In genomic region chr7:80499350-80499955, GRCh38 we compare ENCODE assay signal across 10 cellular contexts. TPM values are rescaled to one million over a fixed set of nuclear protein-coding genes. Genes with fewer than 3 reads are reported as not detected.
DNase-seq lines count a peak whose midpoint lies in the region; ATAC-seq and TF ChIP-seq lines count a peak whose summit lies in the region.
"Had no signal": no experiment of that assay in that cellular context is flagged by ENCODE, and none has a peak within 500 bp of the region (broad histone marks: within the 10 kb centered on the region; RNA-seq: fewer than 3 reads in every experiment).

No MANE protein-coding gene starts in this region.

- peaks cover 7% of the 10 kb centered on the region for H3K9me3 Mint-ChIP-seq in activated CD4-positive, alpha-beta memory T cell treated with anti-CD3 and anti-CD28 coated beads, Interleukin-2, amount 10 ng/mL, durations not matched to agents 7 days and 5 days
- H3K9me3 Mint-ChIP-seq in endothelial cell (ENCODE audit: unreplicated experiment), result no peaks in the 10 kb centered on the region
- H3K9me3 Mint-ChIP-seq: dendritic cell treated with granulocyte-macrophage colony-stimulating factor and Interleukin-4, amounts not matched to agents 40 ng/mL and 50 ng/mL, for 4 days had no signal

- H3K9ac ChIP-seq in GM23248 (peak overlapping the region; percentile 50), skeletal muscle satellite cell (ENCODE audit: low read depth, low read length) (peak overlapping the region; percentile 82)

- no peak overlapping the region for H3K4me3 Mint-ChIP-seq in activated CD4-positive, alpha-beta memory T cell treated with anti-CD3 and anti-CD28 coated beads, Interleukin-2, amount 10 ng/mL, durations not matched to agents 7 days and 5 days
- no peak overlapping the region for H3K4me3 Mint-ChIP-seq in endothelial cell (ENCODE audit: unreplicated experiment)
- H3K4me3 Mint-ChIP-seq: dendritic cell treated with granulocyte-macrophage colony-stimulating factor and Interleukin-4, amounts not matched to agents 40 ng/mL and 50 ng/mL, for 4 days; T-cell had no signal

- H3K4me1 ChIP-seq in GM23248 (ENCODE audit: insufficient read depth) (peaks cover 41% of the 10 kb centered on the region), skeletal muscle satellite cell (ENCODE audit: control insufficient read depth, insufficient read depth, low read length) (peaks cover 37% of the 10 kb centered on the region)

- peak overlapping the region; percentile 18; the same call in 1 of the 2 replicates for H3K4me3 ChIP-seq in GM23248
- peak overlapping the region; percentile 9 for H3K4me3 ChIP-seq in skeletal muscle satellite cell (ENCODE audit: low read length)

- H3K36me3 Mint-ChIP-seq in activated CD4-positive, alpha-beta memory T cell treated with anti-CD3 and anti-CD28 coated beads, Interleukin-2, amount 10 ng/mL, durations not matched to agents 7 days and 5 days (ENCODE audit: low read depth), result no peaks in the 10 kb centered on the region
- H3K36me3 Mint-ChIP-seq in endothelial cell (ENCODE audit: low read depth, unreplicated experiment), result no peaks in the 10 kb centered on the region
- H3K36me3 Mint-ChIP-seq: T-cell had no signal

- no peaks in the 10 kb centered on the region for H3K27me3 Mint-ChIP-seq in activated CD4-positive, alpha-beta memory T cell treated with anti-CD3 and anti-CD28 coated beads, Interleukin-2, amount 10 ng/mL, durations not matched to agents 7 days and 5 days
- H3K27me3 Mint-ChIP-seq in endothelial cell (ENCODE audit: unreplicated experiment), result no peaks in the 10 kb centered on the region
- H3K27me3 Mint-ChIP-seq: dendritic cell treated with granulocyte-macrophage colony-stimulating factor and Interleukin-4, amounts not matched to agents 40 ng/mL and 50 ng/mL, for 4 days; T-cell had no signal

- H3K36me3 ChIP-seq in GM23248 (ENCODE audit: low read depth) (no peaks in the 10 kb centered on the region), skeletal muscle satellite cell (ENCODE audit: insufficient read depth, low read length) (no peaks in the 10 kb centered on the region)

- H3K27ac Mint-ChIP-seq in activated CD4-positive, alpha-beta memory T cell treated with anti-CD3 and anti-CD28 coated beads, Interleukin-2, amount 10 ng/mL, durations not matched to agents 7 days and 5 days, result no peak overlapping the region
- no peak overlapping the region for H3K27ac Mint-ChIP-seq in endothelial cell (ENCODE audit: unreplicated experiment)
- H3K27ac Mint-ChIP-seq: dendritic cell treated with granulocyte-macrophage colony-stimulating factor and Interleukin-4, amounts not matched to agents 40 ng/mL and 50 ng/mL, for 4 days; T-cell had no signal

- no peaks in the 10 kb centered on the region for H3K4me1 Mint-ChIP-seq in activated CD4-positive, alpha-beta memory T cell treated with anti-CD3 and anti-CD28 coated beads, Interleukin-2, amount 10 ng/mL, durations not matched to agents 7 days and 5 days
- no peaks in the 10 kb centered on the region for H3K4me1 Mint-ChIP-seq in endothelial cell (ENCODE audit: unreplicated experiment)
- H3K4me1 Mint-ChIP-seq: T-cell had no signal

- H3K79me2 ChIP-seq in GM23248 (ENCODE audit: insufficient read depth), result no peaks in the 10 kb centered on the region

- intact Hi-C loops in left cardiac atrium (cut with DNase I), result no loop called here

- H3K27me3 ChIP-seq in GM23248 (replicated peaks; ENCODE audit: insufficient read depth) (no peaks in the 10 kb centered on the region), skeletal muscle satellite cell (ENCODE audit: control insufficient read depth, insufficient read depth, low read length) (no peaks in the 10 kb centered on the region)

- in situ Hi-C loops in GM23248 (cut with MboI), result no loop called here

- peaks cover 31% of the 10 kb centered on the region for H3F3A ChIP-seq in GM23248 (ENCODE audit: insufficient read depth)

- POLR2A ChIA-PET in activated CD4-positive, alpha-beta memory T cell treated with anti-CD3 and anti-CD28 coated beads, Interleukin-2, amount 10 ng/mL, durations not matched to agents 7 days and 5 days (lab: Charles Lee), result no interaction called here

- peak overlapping the region; percentile 77 for H3K4me2 ChIP-seq in GM23248 (ENCODE audit: unreplicated experiment)
- peak overlapping the region; percentile 57 for H3K4me2 ChIP-seq in skeletal muscle satellite cell (ENCODE audit: low read length)

- no peak for TF ChIP-seq CTCF in endothelial cell (IDR thresholded peaks at IDR 0.05; ENCODE audit: unreplicated experiment)

- 0 to 4% methylated on average over 1 of the region's 1 CpG for WGBS in GM23248 (ENCODE audit: low coverage in 1 of 2, low lambda C conversion rate in 2 of 2, missing lambda C conversion rate in 2 of 2), 2 experiments

- no peaks in the 10 kb centered on the region for H3K9me2 ChIP-seq in GM23248 (ENCODE audit: insufficient read depth)

- DNase-seq in GM23248 (peak; percentile 95), UCSD-AML1 (lab: John Stamatoyannopoulos, UW; ENCODE audit: unreplicated experiment) (peak; percentile 3), left cardiac atrium (peak; percentile 36), endothelial cell (ENCODE audit: low spot score) (no peak)
- no peak for DNase-seq in activated CD4-positive, alpha-beta memory T cell treated with anti-CD3 and anti-CD28 coated beads, Interleukin-2, amount 10 ng/mL, durations not matched to agents 7 days and 5 days
- DNase-seq: T-cell had no signal

- H2AFZ ChIP-seq in GM23248, result no peak overlapping the region

- ATAC-seq in left cardiac atrium, result peak; percentile 78 to 99
- ATAC-seq in GM19023 (IDR thresholded peaks at IDR 0.05; ENCODE audit: unreplicated experiment), result no peak
- ATAC-seq in GM21723 (IDR thresholded peaks at IDR 0.05; ENCODE audit: unreplicated experiment), result no peak
- ATAC-seq: T-cell had no signal

- H3K27ac ChIP-seq in GM23248, result peak overlapping the region; percentile 86

- H4K20me1 ChIP-seq in GM23248 (ENCODE audit: insufficient read depth), result no peaks in the 10 kb centered on the region

- CTCF ChIA-PET in activated CD4-positive, alpha-beta memory T cell treated with anti-CD3 and anti-CD28 coated beads, Interleukin-2, amount 10 ng/mL, durations not matched to agents 7 days and 5 days (lab: Charles Lee), result no interaction called here

- H3K9me3 ChIP-seq in GM23248 (ENCODE audit: low read depth), result no peaks in the 10 kb centered on the region
- no peaks in the 10 kb centered on the region for H3K9me3 ChIP-seq in skeletal muscle satellite cell (replicated peaks; ENCODE audit: low read length)

RNA-seq across cellular contexts. Expression of gene GNAT3, which starts 12.4 kb away (rescaled TPM):
- total RNA-seq in GM23248 (2014; rRNA removed; shearing (Covaris generic)), result not detected in 2 replicates
- not detected in 2 replicates for polyA plus RNA-seq in GM23248 (2016; fragmentation: Nextera tagmentation; extraction: Ambion mirVana)
- total RNA-seq in left cardiac atrium, result not detected
- not detected in 2 replicates for total RNA-seq in skeletal muscle satellite cell (2012; rRNA removed)
- not detected for total RNA-seq in activated CD4-positive, alpha-beta memory T cell treated with anti-CD3 and anti-CD28 coated beads, Interleukin-2, amount 10 ng/mL, durations not matched to agents 7 days and 5 days
- total RNA-seq in endothelial cell (ENCODE audit: unreplicated experiment), result not detected
- total RNA-seq: T-cell had no signal

Comparison
In these comparisons a context has a peak if more than half of its experiments do, and no peak if none do; other contexts are left out.
1. DNase-seq: peak in GM23248 (single experiment), UCSD-AML1 (single experiment) and left cardiac atrium (single experiment); none in activated CD4-positive, alpha-beta memory T cell treated with anti-CD3 and anti-CD28 coated beads, Interleukin-2, amount 10 ng/mL, durations not matched to agents 7 days and 5 days (single experiment) and endothelial cell (single experiment).
2. ATAC-seq: peak in left cardiac atrium (2 of 2); none in GM19023 (single experiment) and GM21723 (single experiment).